Comparison of ENCODE assay signal across 9 cellular contexts in genomic region chr6:26552640-26553189, GRCh38. TPM values are rescaled to one million over a fixed set of nuclear protein-coding genes. Genes with fewer than 3 reads are reported as not detected.
DNase-seq lines count a peak whose midpoint lies in the region; ATAC-seq and TF ChIP-seq lines count a peak whose summit lies in the region.
"Had no signal": no experiment of that assay in that cellular context is flagged by ENCODE, and none has a peak within 500 bp of the region (broad histone marks: within the 10 kb centered on the region; RNA-seq: fewer than 3 reads in every experiment).

No MANE protein-coding gene starts in this region.

- no peak for TF ChIP-seq CTCF in LNCaP clone FGC (IDR thresholded peaks at IDR 0.05; ENCODE audit: control insufficient read depth, extremely low read depth, insufficient read depth)
- no peak for TF ChIP-seq CTCF in endodermal cell (conservative IDR thresholded peaks at IDR 0.05)
- no peak for TF ChIP-seq CTCF in ovary (IDR thresholded peaks at IDR 0.05)

- TF ChIP-seq EP300 in ovary (IDR thresholded peaks at IDR 0.05): no peak

- H3K27me3 ChIP-seq in CD4-positive, alpha-beta memory T cell (ENCODE audit: insufficient read depth, low read length): no peaks in the 10 kb centered on the region
- no peaks in the 10 kb centered on the region for H3K27me3 ChIP-seq in endodermal cell (ENCODE audit: control insufficient read depth, insufficient read depth, low read length, poor library complexity, severe bottlenecking)
- H3K27me3 ChIP-seq in ovary: no peaks in the 10 kb centered on the region

- peak overlapping the region; percentile 59 to 67 for H3K4me3 ChIP-seq in CD4-positive, alpha-beta memory T cell (ENCODE audit: low read length in 2 of 2)
- peak overlapping the region; percentile 66 for H3K4me3 ChIP-seq in LNCaP clone FGC (ENCODE audit: low read depth, low read length)
- peak overlapping the region; percentile 97 for H3K4me3 ChIP-seq in endodermal cell (ENCODE audit: low read length)
- peak overlapping the region; percentile 46 for H3K4me3 ChIP-seq in ovary

- H3K36me3 ChIP-seq in CD4-positive, alpha-beta memory T cell (ENCODE audit: insufficient read depth, low read length): no peaks in the 10 kb centered on the region
- H3K36me3 ChIP-seq in endodermal cell (ENCODE audit: control insufficient read depth, insufficient read depth, low read length) (no peaks in the 10 kb centered on the region), ovary (no peaks in the 10 kb centered on the region)

- no peak for TF ChIP-seq POLR2A in ovary (IDR thresholded peaks at IDR 0.05)

- ATAC-seq in HG03108 (IDR thresholded peaks at IDR 0.05; ENCODE audit: unreplicated experiment): no peak

- no peak overlapping the region for H3K4me3 Mint-ChIP-seq in CD4-positive, alpha-beta memory T cell
- no peak overlapping the region for H3K4me3 Mint-ChIP-seq in endodermal cell
- H3K4me3 Mint-ChIP-seq: activated CD4-positive, alpha-beta memory T cell treated with anti-CD3 and anti-CD28 coated beads for 36 hours had no signal

- H3K9me3 ChIP-seq in CD4-positive, alpha-beta memory T cell (ENCODE audit: control insufficient read depth in 1 of 2, low read length in 2 of 2): no peaks in the 10 kb centered on the region
- H3K9me3 ChIP-seq in endodermal cell (ENCODE audit: control insufficient read depth, low read length): no peaks in the 10 kb centered on the region
- no peaks in the 10 kb centered on the region for H3K9me3 ChIP-seq in ovary

- H3K27ac Mint-ChIP-seq in CD4-positive, alpha-beta memory T cell: no peak overlapping the region
- no peak overlapping the region for H3K27ac Mint-ChIP-seq in endodermal cell
- H3K27ac Mint-ChIP-seq: activated CD4-positive, alpha-beta memory T cell treated with anti-CD3 and anti-CD28 coated beads for 36 hours had no signal

- peaks cover 31% of the 10 kb centered on the region for H3K4me1 ChIP-seq in CD4-positive, alpha-beta memory T cell (ENCODE audit: insufficient read depth, low read length)
- no peaks in the 10 kb centered on the region for H3K4me1 ChIP-seq in endodermal cell (ENCODE audit: control insufficient read depth, insufficient read depth, low read length)
- peaks cover 3% of the 10 kb centered on the region for H3K4me1 ChIP-seq in ovary (ENCODE audit: insufficient read depth)

- intact Hi-C loops in CD4-positive, alpha-beta memory T cell (cut with micrococcal nuclease): loop anchor here (1.0 to 5.0 kb wide), 5 partner anchors 15 to 150 kb away; partner anchors contain the start of gene BTN3A1
- intact Hi-C loops in ovary (cut with DNase I) (loop anchor here in 2 of 4 donors (2.0 to 10.0 kb wide), 2 partner anchors 16 to 922 kb away; partner anchors contain the start of gene ZNF184 (in 1 of the 2)), posterior cingulate gyrus (cut with DNase I) (loop anchor here (1.0 to 10.0 kb wide), 3 partner anchors 14 to 238 kb away; partner anchors contain the start of gene HMGN4)

- POLR2A ChIA-PET in CD4-positive, alpha-beta memory T cell (lab: Charles Lee; ENCODE audit: partially characterized antibody): interaction anchor here (0.8 to 12.2 kb wide), 16 partner anchors 9 to 329 kb away, joined by 3 to 181 read pairs (median 6); partner anchors contain the start of gene HMGN4

- no peaks in the 10 kb centered on the region for H3K9me3 Mint-ChIP-seq in CD4-positive, alpha-beta memory T cell
- H3K9me3 Mint-ChIP-seq in endodermal cell: no peaks in the 10 kb centered on the region
- H3K9me3 Mint-ChIP-seq: activated CD4-positive, alpha-beta memory T cell treated with anti-CD3 and anti-CD28 coated beads for 36 hours had no signal

- peaks cover 11 to 28% (median 19%) of the 10 kb centered on the region in 4 donors for H3K4me1 Mint-ChIP-seq in CD4-positive, alpha-beta memory T cell
- no peaks in the 10 kb centered on the region for H3K4me1 Mint-ChIP-seq in endodermal cell

- no peak overlapping the region for H3K9ac ChIP-seq in endodermal cell (ENCODE audit: extremely low read depth, low read length, poor library complexity, severe bottlenecking)

- no peak for DNase-seq in CD4-positive, alpha-beta memory T cell
- DNase-seq in LNCaP clone FGC (ENCODE audit: low read depth): no peak
- DNase-seq in endodermal cell: no peak
- no peak for DNase-seq in ovary
- DNase-seq in posterior cingulate gyrus: no peak
- DNase-seq in UCSD-AML1 (lab: John Stamatoyannopoulos, UW; ENCODE audit: unreplicated experiment): no peak
- no peak for DNase-seq in activated CD8-positive, alpha-beta memory T cell treated with anti-CD3 and anti-CD28 coated beads for 24 hours

- H3K27me3 Mint-ChIP-seq in CD4-positive, alpha-beta memory T cell: peaks cover 0 to 2% of the 10 kb centered on the region in 2 donors
- H3K27me3 Mint-ChIP-seq in endodermal cell (ENCODE audit: insufficient read depth): no peaks in the 10 kb centered on the region
- H3K27me3 Mint-ChIP-seq: activated CD4-positive, alpha-beta memory T cell treated with anti-CD3 and anti-CD28 coated beads for 36 hours had no signal

- H3K27ac ChIP-seq in CD4-positive, alpha-beta memory T cell (ENCODE audit: low read depth, low read length): no peak overlapping the region
- no peak overlapping the region for H3K27ac ChIP-seq in endodermal cell (ENCODE audit: low read depth, low read length)
- H3K27ac ChIP-seq in ovary: peak overlapping the region; percentile 32 to 72

- peaks cover 0 to 7% of the 10 kb centered on the region in 2 donors for H3K36me3 Mint-ChIP-seq in CD4-positive, alpha-beta memory T cell
- no peaks in the 10 kb centered on the region for H3K36me3 Mint-ChIP-seq in endodermal cell (ENCODE audit: low read depth)
- H3K36me3 Mint-ChIP-seq: activated CD4-positive, alpha-beta memory T cell treated with anti-CD3 and anti-CD28 coated beads for 36 hours had no signal

- WGBS in endodermal cell (ENCODE audit: insufficient coverage in 1 of 2, insufficient read length in 1 of 2), 2 experiments: 55 to 70% methylated on average over 10 to 11 of the region's 11 CpGs
- WGBS in ovary, 3 donors: 40 to 52% (median 51%) methylated on average over 11 of the region's 11 CpGs

- CTCF ChIA-PET in CD4-positive, alpha-beta memory T cell (lab: Charles Lee; ENCODE audit: partially characterized antibody): interaction anchor here (0.5 to 9.3 kb wide), 8 partner anchors 11 to 1220 kb away, joined by 3 to 50 read pairs (median 3); partner anchors contain the start of gene HMGN4

RNA-seq across cellular contexts. Expression of gene HMGN4, which starts 14.5 kb away (rescaled TPM):
- total RNA-seq in CD4-positive, alpha-beta memory T cell: 100 to 1,000 TPM; 102 to 105 TPM
- 100 to 1,000 TPM; 154 to 305 TPM for polyA plus RNA-seq in CD4-positive, alpha-beta memory T cell
- total RNA-seq in endodermal cell (10 to 100 TPM; 48.8 to 79.8 TPM), ovary (10 to 100 TPM; 48.6 to 78.9 (median 58.4) TPM)
- 67.9 TPM for polyA plus RNA-seq in endodermal cell (2013, experiment 1 of 2)
- polyA plus RNA-seq in endodermal cell (2013, experiment 2 of 2): 65.5 TPM
- 10 to 100 TPM; 53.5 to 69.7 TPM for polyA plus RNA-seq in ovary

RNA-seq across cellular contexts. Expression of gene ABT1, which starts 44.0 kb away (rescaled TPM):
- 10 to 100 TPM; 33.5 to 34.8 TPM for total RNA-seq in CD4-positive, alpha-beta memory T cell
- 10 to 100 TPM; 50.0 to 63.9 TPM for polyA plus RNA-seq in CD4-positive, alpha-beta memory T cell
- total RNA-seq in endodermal cell (10 to 100 TPM; 19.7 to 22.6 TPM), ovary (10 to 100 TPM; 10.9 to 17.5 (median 15.5) TPM)
- 19.8 TPM for polyA plus RNA-seq in endodermal cell (2013, experiment 1 of 2)
- polyA plus RNA-seq in endodermal cell (2013, experiment 2 of 2): 18.5 TPM
- 10 to 100 TPM in 1 of 2 donors, 1 to 10 TPM in 1; 8.5 to 18.2 TPM for polyA plus RNA-seq in ovary

RNA-seq across cellular contexts. Expression of gene BTN1A1, which starts 52.6 kb away (rescaled TPM):
- total RNA-seq in CD4-positive, alpha-beta memory T cell: not detected
- polyA plus RNA-seq in CD4-positive, alpha-beta memory T cell: under 1 TPM in 1 of 2 donors, not detected in 1; 0.08 TPM
- total RNA-seq in endodermal cell: under 1 TPM in 1 of 2 donors, not detected in 1; 0.11 TPM
- not detected for polyA plus RNA-seq in endodermal cell (2013, experiment 1 of 2)
- not detected for polyA plus RNA-seq in endodermal cell (2013, experiment 2 of 2)
- total RNA-seq in ovary: not detected
- polyA plus RNA-seq in ovary: under 1 TPM; 0.02 to 0.05 TPM
- total RNA-seq: activated CD4-positive, alpha-beta memory T cell treated with anti-CD3 and anti-CD28 coated beads for 36 hours had no signal

Comparison
In these comparisons a context has a peak if more than half of its experiments do, and no peak if none do; other contexts are left out.
1. H3K27ac ChIP-seq: peak in ovary (2 of 2); none in CD4-positive, alpha-beta memory T cell (single experiment) and endodermal cell (single experiment).
2. H3K4me3 ChIP-seq: peak in every context shown above with its lines; median percentile 97 in endodermal cell; 66 in LNCaP clone FGC; 63 in CD4-positive, alpha-beta memory T cell; 46 in ovary.